In the genomic region with DNA sequence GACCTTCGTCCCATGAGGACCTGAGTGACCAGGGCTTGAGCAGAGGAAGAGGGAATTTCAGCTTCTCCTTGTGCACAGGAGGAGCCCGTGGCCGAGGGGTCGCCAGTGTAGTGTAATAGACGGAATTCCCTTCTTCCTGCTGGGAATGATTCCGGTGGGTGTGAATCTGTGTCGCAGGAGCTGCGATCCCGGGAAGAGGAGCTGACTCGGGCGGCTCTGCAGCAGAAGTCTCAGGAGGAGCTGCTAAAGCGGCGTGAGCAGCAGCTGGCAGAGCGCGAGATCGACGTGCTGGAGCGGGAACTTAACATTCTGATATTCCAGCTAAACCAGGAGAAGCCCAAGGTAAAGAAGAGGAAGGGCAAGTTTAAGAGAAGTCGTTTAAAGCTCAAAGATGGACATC, we compare ENCODE assay signal across 17 cellular contexts. TPM values are rescaled to one million over a fixed set of nuclear protein-coding genes. Genes with fewer than 3 reads are reported as not detected.
DNase-seq lines count a peak whose midpoint lies in the region; ATAC-seq and TF ChIP-seq lines count a peak whose summit lies in the region.
"Had no signal": no experiment of that assay in that cellular context is flagged by ENCODE, and none has a peak within 500 bp of the region (broad histone marks: within the 10 kb centered on the region; RNA-seq: fewer than 3 reads in every experiment).

No MANE protein-coding gene starts in this region.

- 62% methylated on average over 19 of the region's 19 CpGs for WGBS in hepatocyte (ENCODE audit: low lambda C conversion rate, missing lambda C conversion rate)

- in situ Hi-C loops in ACHN (cut with HindIII; ENCODE audit: low pct_ligation_motif_present, low pct_unique_long_range_greater_than_20kb, low sequenced_read_pairs) (no loop called here), KBM-7 (cut with MboI; ENCODE audit: low pct_unique_long_range_greater_than_20kb, low sequenced_read_pairs) (no loop called here)

- H3K9ac ChIP-seq in neural progenitor cell, result no peak overlapping the region
- H3K9ac ChIP-seq: BLaER1, SK-N-SH had no signal

- H3K9me2 ChIP-seq in hepatocyte (replicated peaks; ENCODE audit: insufficient read depth), result no peaks in the 10 kb centered on the region
- H3K9me2 ChIP-seq: SK-N-SH had no signal

- H3K9me3 ChIP-seq in hepatocyte (ENCODE audit: low read depth) (no peaks in the 10 kb centered on the region), neural progenitor cell (ENCODE audit: low read depth) (no peaks in the 10 kb centered on the region)
- H3K9me3 ChIP-seq: BLaER1, Peyer's patch, SK-N-SH had no signal

- peaks cover 8% of the 10 kb centered on the region for H3K4me1 Mint-ChIP-seq in neural progenitor cell

- H3K27ac ChIP-seq in hepatocyte, result no peak overlapping the region
- H3K27ac ChIP-seq in neural progenitor cell, result no peak overlapping the region
- H3K27ac ChIP-seq: BLaER1, Peyer's patch had no signal

- H3K4me2 ChIP-seq in hepatocyte (peak overlapping the region; percentile 27), neural progenitor cell (no peak overlapping the region)
- H3K4me2 ChIP-seq: BLaER1, SK-N-SH had no signal

- H3F3A ChIP-seq in neural progenitor cell (ENCODE audit: low read depth), result no peaks in the 10 kb centered on the region

- H3K36me3 ChIP-seq in hepatocyte (replicated peaks; ENCODE audit: insufficient read depth, low read depth) (no peaks in the 10 kb centered on the region), neural progenitor cell (no peaks in the 10 kb centered on the region)
- H3K36me3 ChIP-seq: BLaER1, Peyer's patch had no signal

- H3K27me3 ChIP-seq in hepatocyte, result no peaks in the 10 kb centered on the region
- H3K27me3 ChIP-seq in neural progenitor cell, result no peaks in the 10 kb centered on the region
- H3K27me3 ChIP-seq: BLaER1 had no signal

- H3K36me3 Mint-ChIP-seq in neural progenitor cell, result peaks cover 2% of the 10 kb centered on the region

- no peak for TF ChIP-seq CTCF in hepatocyte (IDR thresholded peaks at IDR 0.05; ENCODE audit: poor library complexity)
- TF ChIP-seq CTCF in neural progenitor cell (IDR thresholded peaks at IDR 0.05), result no peak

- no peaks in the 10 kb centered on the region for H3K79me2 ChIP-seq in hepatocyte
- no peaks in the 10 kb centered on the region for H3K79me2 ChIP-seq in neural progenitor cell (ENCODE audit: low read depth)

- H4K20me1 ChIP-seq in hepatocyte (ENCODE audit: insufficient read depth, poor library complexity, severe bottlenecking), result no peaks in the 10 kb centered on the region
- no peaks in the 10 kb centered on the region for H4K20me1 ChIP-seq in neural progenitor cell (ENCODE audit: low read depth)
- H4K20me1 ChIP-seq: BLaER1 had no signal

- no peak overlapping the region for H3K27ac Mint-ChIP-seq in neural progenitor cell

- H3K4me1 ChIP-seq in hepatocyte (ENCODE audit: insufficient read depth), result no peaks in the 10 kb centered on the region
- no peaks in the 10 kb centered on the region for H3K4me1 ChIP-seq in neural progenitor cell
- H3K4me1 ChIP-seq: BLaER1, Peyer's patch had no signal

- H3K9me3 Mint-ChIP-seq in neural progenitor cell, result no peaks in the 10 kb centered on the region

- H3K4me3 ChIP-seq in hepatocyte, result no peak overlapping the region
- H3K4me3 ChIP-seq in neural progenitor cell, result no peak overlapping the region
- H3K4me3 ChIP-seq: BLaER1, Peyer's patch had no signal

- DNase-seq in ACHN (peak; percentile 51), SK-N-DZ (ENCODE audit: low spot score) (peak; percentile 5), hepatocyte (ENCODE audit: low spot score) (no peak), neural progenitor cell (ENCODE audit: low spot score) (no peak), NCI-H1105 treated with DMSO at 0.1 percent for 48 hours (lab: John Stamatoyannopoulos, UW) (no peak), DMS114 treated with DMSO at 0.1 percent for 48 hours (lab: John Stamatoyannopoulos, UW; ENCODE audit: unreplicated experiment) (no peak), KBM-7 (no peak)
- DNase-seq: KG1, NCI-H1092, NCI-H2081 treated with DMSO at 0.1 percent for 48 hours, NCI-H226, NCI-H524 treated with DMSO at 0.1 percent for 48 hours, Peyer's patch, SK-N-SH had no signal

- ATAC-seq in GM21529 (IDR thresholded peaks at IDR 0.05; ENCODE audit: unreplicated experiment), result no peak
- ATAC-seq: Right ventricle myocardium inferior had no signal

- H3K27me3 Mint-ChIP-seq in neural progenitor cell (ENCODE audit: insufficient read depth, low read depth), result no peaks in the 10 kb centered on the region

- no peak overlapping the region for H3K4me3 Mint-ChIP-seq in neural progenitor cell

- H2AFZ ChIP-seq in hepatocyte, result peak overlapping the region; percentile 14
- H2AFZ ChIP-seq in neural progenitor cell (replicated peaks), result peak overlapping the region; percentile 37

RNA-seq across cellular contexts. Expression of a gene that starts 34.4 kb away (rescaled TPM):
- polyA plus RNA-seq in SK-N-DZ (2014; cell fraction: cytosol; rRNA removed), result 2.9 and 3.2 TPM in 2 replicates
- 3.7 and 5.5 TPM in 2 replicates for polyA plus RNA-seq in SK-N-DZ (2014; cell fraction: nucleus; rRNA removed)
- 6.9 and 9.5 TPM in 2 replicates for total RNA-seq in hepatocyte
- 2.1 and 2.5 TPM in 2 replicates for polyA plus RNA-seq in hepatocyte
- total RNA-seq in neural progenitor cell (ENCODE audit: low replicate concordance), result 4.2 and 5.4 TPM in 2 replicates

Comparison
In these comparisons a context has a peak if more than half of its experiments do, and no peak if none do; other contexts are left out.
1. DNase-seq: peak in ACHN (single experiment) and SK-N-DZ (single experiment); none in hepatocyte (single experiment), neural progenitor cell (single experiment), NCI-H1105 treated with DMSO at 0.1 percent for 48 hours (single experiment), DMS114 treated with DMSO at 0.1 percent for 48 hours (single experiment) and KBM-7 (single experiment).